ENCODE assay signal across 1 cellular context in the genomic region with DNA sequence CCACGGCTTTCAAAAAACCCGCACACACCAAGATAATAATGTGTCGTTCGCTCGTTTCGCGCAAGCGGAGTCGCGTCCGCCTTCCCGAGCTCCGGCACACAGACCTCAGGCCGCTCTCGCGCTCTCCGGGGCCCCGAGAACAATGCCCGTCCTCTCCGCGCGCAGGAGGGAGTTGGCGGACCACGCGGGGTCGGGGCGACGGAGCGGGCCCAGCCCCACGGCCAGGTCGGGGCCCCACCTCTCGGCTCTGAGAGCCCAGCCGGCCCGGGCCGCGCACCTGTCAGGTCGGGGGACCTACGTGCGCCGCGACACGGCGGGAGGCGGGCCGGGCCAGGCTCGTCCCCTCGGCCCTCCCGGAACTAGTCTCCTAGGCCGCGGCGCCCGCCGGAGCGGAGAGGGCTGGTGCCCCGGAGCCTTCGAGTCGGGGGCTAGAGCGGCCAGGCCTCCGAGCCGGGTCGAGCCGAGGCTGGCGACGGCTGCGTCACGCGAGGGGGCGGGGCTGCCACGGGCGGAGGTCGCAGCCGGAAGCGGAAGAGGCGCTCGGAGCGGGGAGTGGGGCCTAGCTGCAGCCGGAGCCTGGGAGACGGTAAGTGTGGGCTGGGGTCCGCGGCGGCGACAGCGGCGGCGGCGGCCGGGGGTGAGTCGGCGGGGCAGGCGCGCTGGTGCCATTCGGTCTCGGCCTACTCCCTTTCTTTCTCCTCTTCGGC.
A peak's percentile ranks its signal among the peaks of the same experiment; 100 is the strongest.
TF ChIP-seq lines count a peak whose summit lies in the region.

A gene (plus strand): TSS at position 524 of the 707 bp plus-strand sequence. CDS start 3,361 bp downstream, outside the sequence.

TF ChIP-seq in K562, 482 proteins besides CTCF, POLR2A, EP300 and RAD21 (continued from another document and continues in another):
- TF ChIP-seq, protein P1, sequence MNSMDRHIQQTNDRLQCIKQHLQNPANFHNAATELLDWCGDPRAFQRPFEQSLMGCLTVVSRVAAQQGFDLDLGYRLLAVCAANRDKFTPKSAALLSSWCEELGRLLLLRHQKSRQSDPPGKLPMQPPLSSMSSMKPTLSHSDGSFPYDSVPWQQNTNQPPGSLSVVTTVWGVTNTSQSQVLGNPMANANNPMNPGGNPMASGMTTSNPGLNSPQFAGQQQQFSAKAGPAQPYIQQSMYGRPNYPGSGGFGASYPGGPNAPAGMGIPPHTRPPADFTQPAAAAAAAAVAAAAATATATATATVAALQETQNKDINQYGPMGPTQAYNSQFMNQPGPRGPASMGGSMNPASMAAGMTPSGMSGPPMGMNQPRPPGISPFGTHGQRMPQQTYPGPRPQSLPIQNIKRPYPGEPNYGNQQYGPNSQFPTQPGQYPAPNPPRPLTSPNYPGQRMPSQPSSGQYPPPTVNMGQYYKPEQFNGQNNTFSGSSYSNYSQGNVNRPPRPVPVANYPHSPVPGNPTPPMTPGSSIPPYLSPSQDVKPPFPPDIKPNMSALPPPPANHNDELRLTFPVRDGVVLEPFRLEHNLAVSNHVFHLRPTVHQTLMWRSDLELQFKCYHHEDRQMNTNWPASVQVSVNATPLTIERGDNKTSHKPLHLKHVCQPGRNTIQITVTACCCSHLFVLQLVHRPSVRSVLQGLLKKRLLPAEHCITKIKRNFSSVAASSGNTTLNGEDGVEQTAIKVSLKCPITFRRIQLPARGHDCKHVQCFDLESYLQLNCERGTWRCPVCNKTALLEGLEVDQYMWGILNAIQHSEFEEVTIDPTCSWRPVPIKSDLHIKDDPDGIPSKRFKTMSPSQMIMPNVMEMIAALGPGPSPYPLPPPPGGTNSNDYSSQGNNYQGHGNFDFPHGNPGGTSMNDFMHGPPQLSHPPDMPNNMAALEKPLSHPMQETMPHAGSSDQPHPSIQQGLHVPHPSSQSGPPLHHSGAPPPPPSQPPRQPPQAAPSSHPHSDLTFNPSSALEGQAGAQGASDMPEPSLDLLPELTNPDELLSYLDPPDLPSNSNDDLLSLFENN (IDR thresholded peaks at IDR 0.05; ENCODE audit: low read depth in 2 of 2, low read length in 2 of 2), result 0 out of 4 replicates have a peak, but pooled peaks of 1 of the 2 experiments have one; percentile 19
- TF ChIP-seq SETDB1 (IDR thresholded peaks at IDR 0.05; ENCODE audit: low read length), result no peak
- peak; percentile 97 for TF ChIP-seq CREM (IDR thresholded peaks at IDR 0.05; ENCODE audit: low read depth)
- peak; percentile 82; the same call in 1 of the 2 replicates for TF ChIP-seq SREBF1 (IDR thresholded peaks at IDR 0.05; ENCODE audit: borderline replicate concordance, low read depth, low read length)
- peak; percentile 94 for TF ChIP-seq ELF2 (CRISPR knock-in tag; IDR thresholded peaks at IDR 0.05)
- TF ChIP-seq, protein P2, sequence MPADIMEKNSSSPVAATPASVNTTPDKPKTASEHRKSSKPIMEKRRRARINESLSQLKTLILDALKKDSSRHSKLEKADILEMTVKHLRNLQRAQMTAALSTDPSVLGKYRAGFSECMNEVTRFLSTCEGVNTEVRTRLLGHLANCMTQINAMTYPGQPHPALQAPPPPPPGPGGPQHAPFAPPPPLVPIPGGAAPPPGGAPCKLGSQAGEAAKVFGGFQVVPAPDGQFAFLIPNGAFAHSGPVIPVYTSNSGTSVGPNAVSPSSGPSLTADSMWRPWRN (IDR thresholded peaks at IDR 0.05; ENCODE audit: low read depth), result no peak
- TF ChIP-seq FIP1L1 (IDR thresholded peaks at IDR 0.05; ENCODE audit: low read depth, low read length, poor library complexity, severe bottlenecking), result peak; percentile 41
- TF ChIP-seq NCOR1 (IDR thresholded peaks at IDR 0.05), result peak; percentile 59
- TF ChIP-seq, protein P3, sequence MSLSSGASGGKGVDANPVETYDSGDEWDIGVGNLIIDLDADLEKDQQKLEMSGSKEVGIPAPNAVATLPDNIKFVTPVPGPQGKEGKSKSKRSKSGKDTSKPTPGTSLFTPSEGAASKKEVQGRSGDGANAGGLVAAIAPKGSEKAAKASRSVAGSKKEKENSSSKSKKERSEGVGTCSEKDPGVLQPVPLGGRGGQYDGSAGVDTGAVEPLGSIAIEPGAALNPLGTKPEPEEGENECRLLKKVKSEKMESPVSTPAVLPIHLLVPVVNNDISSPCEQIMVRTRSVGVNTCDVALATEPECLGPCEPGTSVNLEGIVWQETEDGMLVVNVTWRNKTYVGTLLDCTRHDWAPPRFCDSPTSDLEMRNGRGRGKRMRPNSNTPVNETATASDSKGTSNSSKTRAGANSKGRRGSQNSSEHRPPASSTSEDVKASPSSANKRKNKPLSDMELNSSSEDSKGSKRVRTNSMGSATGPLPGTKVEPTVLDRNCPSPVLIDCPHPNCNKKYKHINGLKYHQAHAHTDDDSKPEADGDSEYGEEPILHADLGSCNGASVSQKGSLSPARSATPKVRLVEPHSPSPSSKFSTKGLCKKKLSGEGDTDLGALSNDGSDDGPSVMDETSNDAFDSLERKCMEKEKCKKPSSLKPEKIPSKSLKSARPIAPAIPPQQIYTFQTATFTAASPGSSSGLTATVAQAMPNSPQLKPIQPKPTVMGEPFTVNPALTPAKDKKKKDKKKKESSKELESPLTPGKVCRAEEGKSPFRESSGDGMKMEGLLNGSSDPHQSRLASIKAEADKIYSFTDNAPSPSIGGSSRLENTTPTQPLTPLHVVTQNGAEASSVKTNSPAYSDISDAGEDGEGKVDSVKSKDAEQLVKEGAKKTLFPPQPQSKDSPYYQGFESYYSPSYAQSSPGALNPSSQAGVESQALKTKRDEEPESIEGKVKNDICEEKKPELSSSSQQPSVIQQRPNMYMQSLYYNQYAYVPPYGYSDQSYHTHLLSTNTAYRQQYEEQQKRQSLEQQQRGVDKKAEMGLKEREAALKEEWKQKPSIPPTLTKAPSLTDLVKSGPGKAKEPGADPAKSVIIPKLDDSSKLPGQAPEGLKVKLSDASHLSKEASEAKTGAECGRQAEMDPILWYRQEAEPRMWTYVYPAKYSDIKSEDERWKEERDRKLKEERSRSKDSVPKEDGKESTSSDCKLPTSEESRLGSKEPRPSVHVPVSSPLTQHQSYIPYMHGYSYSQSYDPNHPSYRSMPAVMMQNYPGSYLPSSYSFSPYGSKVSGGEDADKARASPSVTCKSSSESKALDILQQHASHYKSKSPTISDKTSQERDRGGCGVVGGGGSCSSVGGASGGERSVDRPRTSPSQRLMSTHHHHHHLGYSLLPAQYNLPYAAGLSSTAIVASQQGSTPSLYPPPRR (CRISPR knock-in tag; IDR thresholded peaks at IDR 0.05; ENCODE audit: borderline replicate concordance), result 0 out of 2 replicates have a peak, but pooled peaks have one; percentile 1
- peak; percentile 62; the same call in 1 of the 2 replicates for TF ChIP-seq NFIC (IDR thresholded peaks at IDR 0.05)
- peak; percentile 52 for TF ChIP-seq L3MBTL2 (IDR thresholded peaks at IDR 0.05)
- TF ChIP-seq TAF7 (tag; IDR thresholded peaks at IDR 0.05), result no peak
- no peak for TF ChIP-seq POLR2B (IDR thresholded peaks at IDR 0.05; ENCODE audit: low read depth, partially characterized antibody)
- TF ChIP-seq, protein P4, sequence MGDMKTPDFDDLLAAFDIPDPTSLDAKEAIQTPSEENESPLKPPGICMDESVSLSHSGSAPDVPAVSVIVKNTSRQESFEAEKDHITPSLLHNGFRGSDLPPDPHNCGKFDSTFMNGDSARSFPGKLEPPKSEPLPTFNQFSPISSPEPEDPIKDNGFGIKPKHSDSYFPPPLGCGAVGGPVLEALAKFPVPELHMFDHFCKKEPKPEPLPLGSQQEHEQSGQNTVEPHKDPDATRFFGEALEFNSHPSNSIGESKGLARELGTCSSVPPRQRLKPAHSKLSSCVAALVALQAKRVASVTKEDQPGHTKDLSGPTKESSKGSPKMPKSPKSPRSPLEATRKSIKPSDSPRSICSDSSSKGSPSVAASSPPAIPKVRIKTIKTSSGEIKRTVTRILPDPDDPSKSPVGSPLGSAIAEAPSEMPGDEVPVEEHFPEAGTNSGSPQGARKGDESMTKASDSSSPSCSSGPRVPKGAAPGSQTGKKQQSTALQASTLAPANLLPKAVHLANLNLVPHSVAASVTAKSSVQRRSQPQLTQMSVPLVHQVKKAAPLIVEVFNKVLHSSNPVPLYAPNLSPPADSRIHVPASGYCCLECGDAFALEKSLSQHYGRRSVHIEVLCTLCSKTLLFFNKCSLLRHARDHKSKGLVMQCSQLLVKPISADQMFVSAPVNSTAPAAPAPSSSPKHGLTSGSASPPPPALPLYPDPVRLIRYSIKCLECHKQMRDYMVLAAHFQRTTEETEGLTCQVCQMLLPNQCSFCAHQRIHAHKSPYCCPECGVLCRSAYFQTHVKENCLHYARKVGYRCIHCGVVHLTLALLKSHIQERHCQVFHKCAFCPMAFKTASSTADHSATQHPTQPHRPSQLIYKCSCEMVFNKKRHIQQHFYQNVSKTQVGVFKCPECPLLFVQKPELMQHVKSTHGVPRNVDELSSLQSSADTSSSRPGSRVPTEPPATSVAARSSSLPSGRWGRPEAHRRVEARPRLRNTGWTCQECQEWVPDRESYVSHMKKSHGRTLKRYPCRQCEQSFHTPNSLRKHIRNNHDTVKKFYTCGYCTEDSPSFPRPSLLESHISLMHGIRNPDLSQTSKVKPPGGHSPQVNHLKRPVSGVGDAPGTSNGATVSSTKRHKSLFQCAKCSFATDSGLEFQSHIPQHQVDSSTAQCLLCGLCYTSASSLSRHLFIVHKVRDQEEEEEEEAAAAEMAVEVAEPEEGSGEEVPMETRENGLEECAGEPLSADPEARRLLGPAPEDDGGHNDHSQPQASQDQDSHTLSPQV (IDR thresholded peaks at IDR 0.05), result 0 out of 2 replicates have a peak, but pooled peaks have one; percentile 30
- TF ChIP-seq TARDBP (IDR thresholded peaks at IDR 0.05), result no peak
- no peak for TF ChIP-seq RBM17 (IDR thresholded peaks at IDR 0.05; ENCODE audit: borderline replicate concordance, low read depth, low read length)
- TF ChIP-seq ZNF445 (CRISPR knock-in tag; IDR thresholded peaks at IDR 0.05; ENCODE audit: low read depth), result no peak
- TF ChIP-seq ZNF24 (IDR thresholded peaks at IDR 0.05), result peak; percentile 42; the same call in 1 of the 2 replicates
- peak in 1 of 2 experiments; percentile 71; a peak in 1 of 4 replicates for TF ChIP-seq RCOR1 (IDR thresholded peaks at IDR 0.05; ENCODE audit: borderline replicate concordance in 1 of 2, low read depth in 2 of 2, low read length in 2 of 2)
- peak; percentile 78; the same call in 1 of the 2 replicates for TF ChIP-seq ILF3 (IDR thresholded peaks at IDR 0.05; ENCODE audit: borderline replicate concordance)
- no peak for TF ChIP-seq GTF2A2 (tag; IDR thresholded peaks at IDR 0.05)
- TF ChIP-seq, protein P5, sequence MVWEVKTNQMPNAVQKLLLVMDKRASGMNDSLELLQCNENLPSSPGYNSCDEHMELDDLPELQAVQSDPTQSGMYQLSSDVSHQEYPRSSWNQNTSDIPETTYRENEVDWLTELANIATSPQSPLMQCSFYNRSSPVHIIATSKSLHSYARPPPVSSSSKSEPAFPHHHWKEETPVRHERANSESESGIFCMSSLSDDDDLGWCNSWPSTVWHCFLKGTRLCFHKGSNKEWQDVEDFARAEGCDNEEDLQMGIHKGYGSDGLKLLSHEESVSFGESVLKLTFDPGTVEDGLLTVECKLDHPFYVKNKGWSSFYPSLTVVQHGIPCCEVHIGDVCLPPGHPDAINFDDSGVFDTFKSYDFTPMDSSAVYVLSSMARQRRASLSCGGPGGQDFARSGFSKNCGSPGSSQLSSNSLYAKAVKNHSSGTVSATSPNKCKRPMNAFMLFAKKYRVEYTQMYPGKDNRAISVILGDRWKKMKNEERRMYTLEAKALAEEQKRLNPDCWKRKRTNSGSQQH (CRISPR knock-in tag; IDR thresholded peaks at IDR 0.05), result no peak
- TF ChIP-seq GABPB1 (CRISPR knock-in tag; IDR thresholded peaks at IDR 0.05), result peak; percentile 95
- TF ChIP-seq, protein P6, sequence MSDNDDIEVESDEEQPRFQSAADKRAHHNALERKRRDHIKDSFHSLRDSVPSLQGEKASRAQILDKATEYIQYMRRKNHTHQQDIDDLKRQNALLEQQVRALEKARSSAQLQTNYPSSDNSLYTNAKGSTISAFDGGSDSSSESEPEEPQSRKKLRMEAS (CRISPR knock-in tag; IDR thresholded peaks at IDR 0.05), result peak; percentile 77
- no peak for TF ChIP-seq EWSR1 (IDR thresholded peaks at IDR 0.05; ENCODE audit: borderline replicate concordance, low read depth, partially characterized antibody)
- TF ChIP-seq TBP (optimal IDR thresholded peaks at IDR 0.05; ENCODE audit: low read depth, low read length), result peak; percentile 67
- TF ChIP-seq KDM5B (IDR thresholded peaks at IDR 0.05; ENCODE audit: insufficient replicate concordance, low read depth, low read length), result peak; percentile 26
- TF ChIP-seq ETS2 (tag; IDR thresholded peaks at IDR 0.05; ENCODE audit: borderline replicate concordance, poor library complexity, severe bottlenecking), result peak; percentile 46
- peak; percentile 77; the same call in 1 of the 2 replicates for TF ChIP-seq SP1 (CRISPR knock-in tag; IDR thresholded peaks at IDR 0.05)
- TF ChIP-seq, protein P7, sequence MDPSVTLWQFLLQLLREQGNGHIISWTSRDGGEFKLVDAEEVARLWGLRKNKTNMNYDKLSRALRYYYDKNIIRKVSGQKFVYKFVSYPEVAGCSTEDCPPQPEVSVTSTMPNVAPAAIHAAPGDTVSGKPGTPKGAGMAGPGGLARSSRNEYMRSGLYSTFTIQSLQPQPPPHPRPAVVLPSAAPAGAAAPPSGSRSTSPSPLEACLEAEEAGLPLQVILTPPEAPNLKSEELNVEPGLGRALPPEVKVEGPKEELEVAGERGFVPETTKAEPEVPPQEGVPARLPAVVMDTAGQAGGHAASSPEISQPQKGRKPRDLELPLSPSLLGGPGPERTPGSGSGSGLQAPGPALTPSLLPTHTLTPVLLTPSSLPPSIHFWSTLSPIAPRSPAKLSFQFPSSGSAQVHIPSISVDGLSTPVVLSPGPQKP (CRISPR knock-in tag; IDR thresholded peaks at IDR 0.05), result 0 out of 2 replicates have a peak, but pooled peaks have one; percentile 59
- TF ChIP-seq NR2C2 (CRISPR knock-in tag; IDR thresholded peaks at IDR 0.05), result peak; percentile 88
- peak; percentile 99 for TF ChIP-seq NR2C2 (tag; IDR thresholded peaks at IDR 0.05)
- no peak for TF ChIP-seq NFXL1 (CRISPR knock-in tag; IDR thresholded peaks at IDR 0.05)
- peak; percentile 69; the same call in 1 of the 2 replicates for TF ChIP-seq ELF4 (CRISPR knock-in tag; IDR thresholded peaks at IDR 0.05)
- peak; percentile 81 for TF ChIP-seq MTA3 (IDR thresholded peaks at IDR 0.05; ENCODE audit: borderline replicate concordance)
- TF ChIP-seq C11orf30 (IDR thresholded peaks at IDR 0.05; ENCODE audit: low read depth), result peak; percentile 89
- TF ChIP-seq, protein P8, sequence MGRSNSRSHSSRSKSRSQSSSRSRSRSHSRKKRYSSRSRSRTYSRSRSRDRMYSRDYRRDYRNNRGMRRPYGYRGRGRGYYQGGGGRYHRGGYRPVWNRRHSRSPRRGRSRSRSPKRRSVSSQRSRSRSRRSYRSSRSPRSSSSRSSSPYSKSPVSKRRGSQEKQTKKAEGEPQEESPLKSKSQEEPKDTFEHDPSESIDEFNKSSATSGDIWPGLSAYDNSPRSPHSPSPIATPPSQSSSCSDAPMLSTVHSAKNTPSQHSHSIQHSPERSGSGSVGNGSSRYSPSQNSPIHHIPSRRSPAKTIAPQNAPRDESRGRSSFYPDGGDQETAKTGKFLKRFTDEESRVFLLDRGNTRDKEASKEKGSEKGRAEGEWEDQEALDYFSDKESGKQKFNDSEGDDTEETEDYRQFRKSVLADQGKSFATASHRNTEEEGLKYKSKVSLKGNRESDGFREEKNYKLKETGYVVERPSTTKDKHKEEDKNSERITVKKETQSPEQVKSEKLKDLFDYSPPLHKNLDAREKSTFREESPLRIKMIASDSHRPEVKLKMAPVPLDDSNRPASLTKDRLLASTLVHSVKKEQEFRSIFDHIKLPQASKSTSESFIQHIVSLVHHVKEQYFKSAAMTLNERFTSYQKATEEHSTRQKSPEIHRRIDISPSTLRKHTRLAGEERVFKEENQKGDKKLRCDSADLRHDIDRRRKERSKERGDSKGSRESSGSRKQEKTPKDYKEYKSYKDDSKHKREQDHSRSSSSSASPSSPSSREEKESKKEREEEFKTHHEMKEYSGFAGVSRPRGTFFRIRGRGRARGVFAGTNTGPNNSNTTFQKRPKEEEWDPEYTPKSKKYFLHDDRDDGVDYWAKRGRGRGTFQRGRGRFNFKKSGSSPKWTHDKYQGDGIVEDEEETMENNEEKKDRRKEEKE (IDR thresholded peaks at IDR 0.05; ENCODE audit: borderline replicate concordance in 1 of 2, control insufficient read depth in 1 of 2, low read depth in 2 of 2, low read length in 1 of 2), result peak in 1 of 2 experiments; percentile 94; a peak in 1 of 4 replicates
